ENCODE assay signal across 20 cellular contexts in genomic region chr5:158380661-158381060, GRCh38.
DNase-seq lines count a peak whose midpoint lies in the region; ATAC-seq and TF ChIP-seq lines count a peak whose summit lies in the region.
"Had no signal": no experiment of that assay in that cellular context is flagged by ENCODE, and none has a peak within 500 bp of the region (broad histone marks: within the 10 kb centered on the region; RNA-seq: fewer than 3 reads in every experiment).

No MANE protein-coding gene starts in this region.

- no peaks in the 10 kb centered on the region for H4K20me1 ChIP-seq in BLaER1 treated with 17β-estradiol and CSF1 and Interleukin-3, amounts not matched to agents 10 nM and 100 nM

- H3K36me3 ChIP-seq in BLaER1 treated with 17β-estradiol and CSF1 and Interleukin-3, amounts not matched to agents 10 nM and 100 nM = peaks cover 0 to 98% (median 39%) of the 10 kb centered on the region in 11 experiments; a peak in 15 of 22 replicates
- H3K36me3 ChIP-seq in WERI-Rb-1 (no peaks in the 10 kb centered on the region), mucosa of descending colon (ENCODE audit: low read depth) (no peaks in the 10 kb centered on the region)

- no peak overlapping the region for H3K4me3 ChIP-seq in BLaER1 treated with 17β-estradiol and CSF1 and Interleukin-3, amounts not matched to agents 10 nM and 100 nM
- H3K4me3 ChIP-seq in WERI-Rb-1 (ENCODE audit: low read depth, low read length) = no peak overlapping the region
- H3K4me3 ChIP-seq in mucosa of descending colon = no peak overlapping the region

- H3K4me1 ChIP-seq in BLaER1 treated with 17β-estradiol and CSF1 and Interleukin-3, amounts not matched to agents 10 nM and 100 nM = peaks cover 49 to 64% (median 56%) of the 10 kb centered on the region in 10 experiments
- H3K4me1 ChIP-seq in mucosa of descending colon (ENCODE audit: low read depth) = peaks cover 8% of the 10 kb centered on the region

- no peak overlapping the region for H3K9ac ChIP-seq in BLaER1 treated with 17β-estradiol and CSF1 and Interleukin-3, amounts not matched to agents 10 nM and 100 nM

- intact Hi-C loops in mucosa of descending colon (cut with DNase I, micrococcal nuclease) = no loop called here

- H3K9me3 ChIP-seq in BLaER1 treated with 17β-estradiol and CSF1 and Interleukin-3, amounts not matched to agents 10 nM and 100 nM (replicated peaks in 1 of 11) = peaks cover 17 to 74% (median 52%) of the 10 kb centered on the region in 11 experiments
- H3K9me3 ChIP-seq in WERI-Rb-1 (ENCODE audit: severe bottlenecking) (peaks cover 2% of the 10 kb centered on the region), mucosa of descending colon (no peaks in the 10 kb centered on the region)

- H3K4me2 ChIP-seq in BLaER1 treated with 17β-estradiol and CSF1 and Interleukin-3, amounts not matched to agents 10 nM and 100 nM = peak overlapping the region in 9 of 11 experiments; percentile 4 to 84 (median 53); a peak in 16 of 22 replicates

- H3K27ac ChIP-seq in BLaER1 treated with 17β-estradiol and CSF1 and Interleukin-3, amounts not matched to agents 10 nM and 100 nM = peak overlapping the region in 1 of 11 experiments; percentile 24; a peak in 1 of 22 replicates
- no peak overlapping the region; the same call in 1 of the 2 replicates for H3K27ac ChIP-seq in WERI-Rb-1
- H3K27ac ChIP-seq: HL-60 had no signal

- H3K27me3 ChIP-seq in BLaER1 treated with 17β-estradiol and CSF1 and Interleukin-3, amounts not matched to agents 10 nM and 100 nM = no peaks in the 10 kb centered on the region
- no peaks in the 10 kb centered on the region for H3K27me3 ChIP-seq in WERI-Rb-1 (ENCODE audit: insufficient read depth, low read depth, severe bottlenecking)

- DNase-seq in HT1080 (ENCODE audit: low read depth) = peak; percentile 23
- peak; percentile 54 for DNase-seq in WERI-Rb-1
- no peak for DNase-seq in HK-2 (ENCODE audit: unreplicated experiment)
- no peak for DNase-seq in mucosa of descending colon
- DNase-seq: DND-41, H7, HFFc6, Kasumi-1, NCI-H1092 treated with DMSO at 0.1 percent for 48 hours, NCI-H146, NCI-H2029 treated with DMSO at 0.1 percent for 48 hours, NCI-H2171, NCI-H446, NCI-H748 treated with DMSO at 0.1 percent for 48 hours, RPMI8226 had no signal

- ATAC-seq in esophagus mucosa (peak; percentile 82), HG02610 (IDR thresholded peaks at IDR 0.05; ENCODE audit: unreplicated experiment) (no peak), HG03457 (IDR thresholded peaks at IDR 0.05; ENCODE audit: unreplicated experiment) (no peak), mucosa of descending colon (no peak)

- no peak for TF ChIP-seq CTCF in WERI-Rb-1 (IDR thresholded peaks at IDR 0.05; ENCODE audit: low read depth, low read length)
- TF ChIP-seq CTCF in mucosa of descending colon (IDR thresholded peaks at IDR 0.05) = no peak

Comparison
In these comparisons a context has a peak if more than half of its experiments do, and no peak if none do; other contexts are left out.
1. DNase-seq: peak in HT1080 (single experiment) and WERI-Rb-1 (single experiment); none in HK-2 (single experiment) and mucosa of descending colon (0 of 3).